In the genomic region with DNA sequence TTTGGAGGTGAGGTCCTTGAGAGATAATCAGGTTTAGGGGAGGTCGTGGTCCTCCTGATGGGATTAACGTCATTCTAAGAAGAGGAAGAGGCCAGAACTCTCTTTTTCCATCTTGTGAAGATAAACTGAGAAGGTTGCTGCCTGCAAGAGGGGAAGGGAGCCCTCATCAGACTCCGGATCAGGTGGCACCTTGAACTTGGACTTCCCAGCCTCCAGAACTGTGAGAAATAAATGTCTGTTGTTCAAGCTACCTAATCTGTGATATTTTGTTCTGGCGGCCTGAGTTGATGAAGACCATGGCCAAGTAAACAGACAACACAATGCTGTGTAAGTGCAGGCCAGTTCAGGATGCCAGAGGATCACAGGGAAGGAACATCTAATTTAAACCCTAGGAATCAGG, we compare ENCODE assay signal across 1 cellular context.
TF ChIP-seq lines count a peak whose summit lies in the region.

No MANE protein-coding gene starts in this region.

TF ChIP-seq in K562, 482 proteins besides CTCF, POLR2A, EP300 and RAD21 (continued from another document):
- TF ChIP-seq, protein P1, sequence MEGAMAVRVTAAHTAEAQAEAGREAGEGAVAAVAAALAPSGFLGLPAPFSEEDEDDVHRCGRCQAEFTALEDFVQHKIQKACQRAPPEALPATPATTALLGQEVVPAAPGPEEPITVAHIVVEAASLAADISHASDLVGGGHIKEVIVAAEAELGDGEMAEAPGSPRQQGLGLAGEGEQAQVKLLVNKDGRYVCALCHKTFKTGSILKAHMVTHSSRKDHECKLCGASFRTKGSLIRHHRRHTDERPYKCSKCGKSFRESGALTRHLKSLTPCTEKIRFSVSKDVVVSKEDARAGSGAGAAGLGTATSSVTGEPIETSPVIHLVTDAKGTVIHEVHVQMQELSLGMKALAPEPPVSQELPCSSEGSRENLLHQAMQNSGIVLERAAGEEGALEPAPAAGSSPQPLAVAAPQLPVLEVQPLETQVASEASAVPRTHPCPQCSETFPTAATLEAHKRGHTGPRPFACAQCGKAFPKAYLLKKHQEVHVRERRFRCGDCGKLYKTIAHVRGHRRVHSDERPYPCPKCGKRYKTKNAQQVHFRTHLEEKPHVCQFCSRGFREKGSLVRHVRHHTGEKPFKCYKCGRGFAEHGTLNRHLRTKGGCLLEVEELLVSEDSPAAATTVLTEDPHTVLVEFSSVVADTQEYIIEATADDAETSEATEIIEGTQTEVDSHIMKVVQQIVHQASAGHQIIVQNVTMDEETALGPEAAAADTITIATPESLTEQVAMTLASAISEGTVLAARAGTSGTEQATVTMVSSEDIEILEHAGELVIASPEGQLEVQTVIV (CRISPR knock-in tag; IDR thresholded peaks at IDR 0.05; ENCODE audit: borderline replicate concordance): no peak
- TF ChIP-seq MEF2D (tag; conservative IDR thresholded peaks at IDR 0.05; ENCODE audit: low read depth): no peak
- no peak for TF ChIP-seq BRD4 (IDR thresholded peaks at IDR 0.05)
